ENCODE assay signal across 17 cellular contexts in genomic region chr11:27716850-27717249, GRCh38. TPM values are rescaled to one million over a fixed set of nuclear protein-coding genes. Genes with fewer than 3 reads are reported as not detected.
A peak's percentile ranks its signal among the peaks of the same experiment; 100 is the strongest.
DNase-seq lines count a peak whose midpoint lies in the region; ATAC-seq, FAIRE-seq and TF ChIP-seq lines count a peak whose summit lies in the region.
"Had no signal": no experiment of that assay in that cellular context is flagged by ENCODE, and none has a peak within 500 bp of the region (broad histone marks: within the 10 kb centered on the region; RNA-seq: fewer than 3 reads in every experiment).

No MANE protein-coding gene starts in this region.

- H3K4me1 Mint-ChIP-seq in osteocyte (ENCODE audit: unreplicated experiment), result peaks cover 28% of the 10 kb centered on the region

- peaks cover 19% of the 10 kb centered on the region for H3K27me3 Mint-ChIP-seq in osteocyte (ENCODE audit: unreplicated experiment)

- no peak for TF ChIP-seq POLR2A in HepG2 (IDR thresholded peaks at IDR 0.05; ENCODE audit: insufficient read depth in 1 of 2, low read depth in 2 of 2, low read length in 2 of 2)

- TF ChIP-seq RAD21 in HepG2 (CRISPR knock-in tag; IDR thresholded peaks at IDR 0.05), result no peak

- H3K27me3 ChIP-seq in HepG2 (ENCODE audit: control insufficient read depth in 1 of 2, insufficient read depth in 2 of 2, low read length in 2 of 2), result peaks cover 1 to 27% of the 10 kb centered on the region in 2 experiments; a peak in 2 of 5 replicates

- CTCF ChIA-PET in HepG2 (lab: Yijun Ruan, JAX; ENCODE audit: low intra/inter-chr PET ratio, low total read pairs), result no interaction called here

- H4K20me1 ChIP-seq in HepG2 (ENCODE audit: insufficient read depth, low read length), result no peaks in the 10 kb centered on the region

- H3K27ac Mint-ChIP-seq in osteocyte (ENCODE audit: unreplicated experiment), result no peak overlapping the region
- H3K27ac Mint-ChIP-seq: activated T-helper 2 cell treated with anti-CD3 and anti-CD28 coated beads, Interferon-gamma antibody, Interleukin-2, Interleukin-4, amounts not matched to agents 10 μg/mL and 5 μg/mL and 100 μg/mL, durations not matched to agents 14 hours and 24 hours and 36 hours; T-helper 17 cell had no signal

- FAIRE-seq in G401.6 (lab: Jason Lieb, UNC) (peak; percentile 89), HepG2 (lab: Jason Lieb, UNC) (no peak)
- FAIRE-seq: D721Med, endometrium, GM12878 had no signal

- intact Hi-C loops in HepG2 (cut with micrococcal nuclease; ENCODE audit: unreplicated experiment), result loop anchor here (5.0 kb wide), 1 partner anchor 390 kb away; the partner anchor contains the start of genes KIF18A and METTL15

- H3K79me2 ChIP-seq in HepG2 (ENCODE audit: insufficient read depth, low read length), result no peaks in the 10 kb centered on the region

- H3K4me2 ChIP-seq in HepG2 (ENCODE audit: low read depth, low read length), result no peak overlapping the region

- no peak overlapping the region for H3K9ac ChIP-seq in HepG2 (ENCODE audit: insufficient read depth, low read depth, low read length)

- no peak for ATAC-seq in HepG2
- ATAC-seq: body of pancreas, T-helper 17 cell had no signal

- in situ Hi-C loops in HepG2 (cut with HindIII; ENCODE audit: extremely low pct_ligation_motif_present, low pct_unique_long_range_greater_than_20kb), result no loop called here

- no TSS peak for BruUV-seq in HepG2 (replicated peaks; lab: Mats Ljungman, UMichigan)

- TF ChIP-seq CTCF in epithelial cell of proximal tubule (conservative IDR thresholded peaks at IDR 0.05; ENCODE audit: low read depth, low read length) (peak; percentile 25), osteocyte (IDR thresholded peaks at IDR 0.05) (peak; percentile 24), HepG2 (CRISPR knock-in tag; IDR thresholded peaks at IDR 0.05) (no peak)

- POLR2A ChIA-PET in HepG2 (lab: Yijun Ruan, JAX), result no interaction called here

- peak; percentile 65 for DNase-seq in RPMI7951 (ENCODE audit: low read depth)
- DNase-seq in epithelial cell of proximal tubule (ENCODE audit: low read depth), result no peak
- no peak for DNase-seq in osteocyte (ENCODE audit: extremely low spot score, unreplicated experiment)
- no peak for DNase-seq in HepG2 (ENCODE audit: low spot score)
- no peak for DNase-seq in NCI-H1694 treated with DMSO at 0.1 percent for 48 hours (lab: John Stamatoyannopoulos, UW)
- no peak for DNase-seq in NCI-H128 (lab: John Stamatoyannopoulos, UW; ENCODE audit: unreplicated experiment)
- DNase-seq: activated CD4-positive, alpha-beta T cell treated with anti-CD3 and anti-CD28 coated beads, Interleukin-2, amount 50 U/mL, for 4 hours; body of pancreas; occipital lobe; Peyer's patch; T-helper 17 cell had no signal

- no peak overlapping the region for H3K4me3 Mint-ChIP-seq in osteocyte (ENCODE audit: unreplicated experiment)
- H3K4me3 Mint-ChIP-seq: T-helper 17 cell had no signal

- TF ChIP-seq EP300 in HepG2 (IDR thresholded peaks at IDR 0.05; ENCODE audit: low read depth in 2 of 2, low read length in 2 of 2), result no peak
- no peak for TF ChIP-seq EP300 in HepG2 (CRISPR knock-in tag; IDR thresholded peaks at IDR 0.05; ENCODE audit: borderline replicate concordance)

- WGBS in HepG2 (ENCODE audit: low lambda C conversion rate), result 11% methylated on average over 1 of the region's 1 CpG

- H3K36me3 ChIP-seq in HepG2 (replicated peaks in 1 of 2; ENCODE audit: control insufficient read depth in 1 of 2, insufficient read depth in 2 of 2, low read length in 2 of 2), result no peaks in the 10 kb centered on the region
- H3K36me3 ChIP-seq: Peyer's patch, suprapubic skin had no signal

- no peak overlapping the region for H2AFZ ChIP-seq in HepG2 (ENCODE audit: low read length)

- H3K36me3 Mint-ChIP-seq in osteocyte (ENCODE audit: unreplicated experiment), result no peaks in the 10 kb centered on the region

- H3K4me3 ChIP-seq in epithelial cell of proximal tubule (ENCODE audit: low read depth, low read length) (no peak overlapping the region), HepG2 (replicated peaks in 1 of 3; ENCODE audit: insufficient read depth in 1 of 3, low read depth in 2 of 3, low read length in 3 of 3) (no peak overlapping the region)
- H3K4me3 ChIP-seq: body of pancreas, GM12878, Peyer's patch, suprapubic skin had no signal

- H3K27ac ChIP-seq in HepG2 (ENCODE audit: extremely low read length, insufficient read depth, low read length), result no peak overlapping the region
- H3K27ac ChIP-seq: body of pancreas, Peyer's patch, suprapubic skin had no signal

- no peaks in the 10 kb centered on the region for H3K9me3 Mint-ChIP-seq in osteocyte (ENCODE audit: unreplicated experiment)

- H3K9me3 ChIP-seq in HepG2 (ENCODE audit: low read length), result no peaks in the 10 kb centered on the region
- H3K9me3 ChIP-seq: body of pancreas, Peyer's patch, suprapubic skin had no signal

- H3K4me1 ChIP-seq in HepG2 (ENCODE audit: insufficient read depth, low read length), result no peaks in the 10 kb centered on the region

TF ChIP-seq in HepG2, 621 proteins besides CTCF, POLR2A, EP300 and RAD21:
- TF ChIP-seq ZNF484 (CRISPR knock-in tag; IDR thresholded peaks at IDR 0.05; ENCODE audit: borderline replicate concordance, low read depth) (no peak), ZBTB8A (CRISPR knock-in tag; IDR thresholded peaks at IDR 0.05; ENCODE audit: borderline replicate concordance, low read depth) (no peak), JUNB (CRISPR knock-in tag; IDR thresholded peaks at IDR 0.05; ENCODE audit: borderline replicate concordance) (no peak), HOXA9 (CRISPR knock-in tag; IDR thresholded peaks at IDR 0.05; ENCODE audit: borderline replicate concordance) (no peak), PAXIP1 (CRISPR knock-in tag; conservative IDR thresholded peaks at IDR 0.05) (no peak), TGIF2 (CRISPR knock-in tag; IDR thresholded peaks at IDR 0.05) (no peak), NKX3-1 (CRISPR knock-in tag; IDR thresholded peaks at IDR 0.05) (no peak), SIX4 (CRISPR knock-in tag; IDR thresholded peaks at IDR 0.05) (no peak)
- TF ChIP-seq, protein P1, sequence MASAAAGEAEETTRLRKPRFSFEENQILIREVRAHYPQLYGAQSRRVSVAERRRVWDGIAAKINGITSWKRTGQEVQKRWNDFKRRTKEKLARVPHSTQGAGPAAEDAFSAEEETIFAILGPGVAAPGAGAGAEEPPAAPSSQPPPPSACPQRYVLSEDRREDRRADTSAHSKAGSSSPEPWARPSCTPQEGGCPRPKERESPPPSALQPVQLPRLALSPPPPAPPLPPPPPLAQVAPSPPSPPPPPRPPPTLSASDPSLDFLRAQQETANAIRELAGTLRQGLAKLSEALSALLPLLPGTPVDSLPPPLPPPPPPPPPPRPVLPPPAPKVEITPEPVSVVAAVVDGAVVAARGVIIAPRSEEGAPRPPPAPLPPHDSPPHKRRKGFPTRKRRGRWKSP (CRISPR knock-in tag; IDR thresholded peaks at IDR 0.05), result no peak

RNA-seq across cellular contexts. Expression of gene BDNF, which starts 16.6 kb away (rescaled TPM):
- 4.8 and 4.9 TPM in 2 replicates for total RNA-seq in RPMI7951 (2014; rRNA removed; shearing (Covaris generic))
- total RNA-seq in epithelial cell of proximal tubule, result 5.8 and 9.5 TPM in 2 replicates
- 4.2 and 4.9 TPM in 2 replicates for total RNA-seq in osteocyte
- 0.02 TPM in 1 of 2 replicates, not detected in the other for total RNA-seq in HepG2 (2016; rRNA removed; fragmentation: Illumina TruSeq; extraction: Trizol)
- not detected in 2 replicates for total RNA-seq in HepG2 (2016; cell fraction: cytosol; rRNA removed; fragmentation: Illumina TruSeq; extraction: Trizol; ENCODE audit: low read depth)
- total RNA-seq in HepG2 (2016; cell fraction: insoluble cytoplasmic fraction; rRNA removed; fragmentation: Illumina TruSeq; extraction: Trizol), result not detected in 2 replicates
- not detected in 2 replicates for total RNA-seq in HepG2 (2016; cell fraction: membrane; rRNA removed; fragmentation: Illumina TruSeq; extraction: Trizol)
- total RNA-seq in HepG2 (2016; cell fraction: nucleus; rRNA removed; fragmentation: Illumina TruSeq; extraction: Trizol), result not detected in 2 replicates
- polyA plus RNA-seq in HepG2 (2011; rRNA removed), result not detected in 2 replicates
- not detected in 2 replicates for polyA plus RNA-seq in HepG2 (2011; cell fraction: cytosol; rRNA removed)
- polyA plus RNA-seq in HepG2 (2011; cell fraction: nucleus; rRNA removed), result not detected in 2 replicates
- polyA plus RNA-seq in HepG2 (2012), result not detected in 2 replicates
- not detected in 2 replicates for polyA plus RNA-seq in HepG2 (2016; cell fraction: cytosol; fragmentation: Illumina TruSeq; extraction: Trizol; ENCODE audit: low read depth)
- polyA plus RNA-seq in HepG2 (2016; cell fraction: insoluble cytoplasmic fraction; fragmentation: Illumina TruSeq; extraction: Trizol; ENCODE audit: low read depth), result not detected in 2 replicates
- polyA plus RNA-seq in HepG2 (2016; cell fraction: membrane; fragmentation: Illumina TruSeq; extraction: Trizol; ENCODE audit: low read depth), result not detected in 2 replicates
- polyA plus RNA-seq in HepG2 (2016; cell fraction: nucleus; fragmentation: Illumina TruSeq; extraction: Trizol; ENCODE audit: insufficient read depth, low read depth), result not detected in 2 replicates
- polyA minus RNA-seq in HepG2 (2011; rRNA and poly(A)+ RNA removed; ENCODE audit: low replicate concordance), result 0.75 TPM in 1 of 2 replicates, not detected in the other
- polyA minus RNA-seq in HepG2 (2011; cell fraction: cytosol; rRNA and poly(A)+ RNA removed), result not detected in 2 replicates
- polyA minus RNA-seq in HepG2 (2011; cell fraction: nucleus; rRNA and poly(A)+ RNA removed), result not detected in 2 replicates
- total RNA-seq: activated T-helper 2 cell treated with anti-CD3 and anti-CD28 coated beads, Interferon-gamma antibody, Interleukin-2, Interleukin-4, amounts not matched to agents 10 μg/mL and 5 μg/mL and 100 μg/mL, durations not matched to agents 14 hours and 24 hours and 36 hours; body of pancreas; T-helper 17 cell had no signal
